In the genomic region with DNA sequence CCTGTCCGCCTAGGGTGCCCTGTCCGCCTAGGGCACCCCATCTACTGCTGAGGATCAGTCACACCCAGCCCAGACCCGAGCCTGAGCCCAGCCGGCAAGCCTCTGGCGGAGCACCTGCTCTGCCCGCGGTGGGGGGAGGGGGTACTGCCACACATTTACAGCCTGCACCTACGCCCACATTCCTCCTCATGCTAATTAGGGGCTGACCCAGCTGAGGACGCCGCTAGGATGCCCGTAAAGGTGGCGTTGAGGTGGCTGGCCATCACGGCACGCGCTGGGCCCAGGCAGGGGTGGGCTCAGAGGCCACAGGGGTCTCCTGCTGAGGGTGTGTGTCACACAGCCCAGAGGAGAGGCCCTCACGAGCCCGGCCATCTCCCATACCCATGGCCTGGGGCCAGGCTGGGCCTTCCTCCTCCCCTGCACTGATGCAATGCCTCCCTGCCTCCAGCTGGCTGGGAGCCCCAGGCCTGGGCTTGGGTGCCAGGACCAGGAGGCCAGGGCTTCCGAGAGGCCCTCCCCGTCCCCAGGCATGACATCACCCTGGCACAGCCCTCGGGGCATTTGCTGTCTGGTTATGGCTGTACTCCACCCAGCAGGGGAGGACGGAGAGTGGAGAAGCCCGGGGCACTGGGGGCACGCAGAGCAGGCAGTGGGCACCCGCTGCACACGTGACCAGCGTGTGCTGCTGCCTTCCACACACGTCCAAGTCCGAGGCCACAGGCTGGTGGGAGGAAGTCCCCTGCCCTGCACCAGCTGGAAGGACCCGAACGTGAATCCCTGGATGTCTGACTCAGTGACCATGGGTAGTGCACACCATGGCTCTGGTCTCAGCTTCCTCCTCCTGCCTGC, we compare ENCODE assay signal across 10 cellular contexts. TPM values are rescaled to one million over a fixed set of nuclear protein-coding genes. Genes with fewer than 3 reads are reported as not detected.
DNase-seq lines count a peak whose midpoint lies in the region; ATAC-seq, FAIRE-seq and TF ChIP-seq lines count a peak whose summit lies in the region.
"Had no signal": no experiment of that assay in that cellular context is flagged by ENCODE, and none has a peak within 500 bp of the region (broad histone marks: within the 10 kb centered on the region; RNA-seq: fewer than 3 reads in every experiment).

No MANE protein-coding gene starts in this region.

- peaks cover 3% of the 10 kb centered on the region for H3K27me3 Mint-ChIP-seq in astrocyte (ENCODE audit: low read depth, unreplicated experiment)

- peaks cover 5% of the 10 kb centered on the region for H3K79me2 ChIP-seq in astrocyte (ENCODE audit: insufficient read depth, low read length)

- ATAC-seq in HG03457 (IDR thresholded peaks at IDR 0.05; ENCODE audit: unreplicated experiment) (no peak), HG03135 (IDR thresholded peaks at IDR 0.05; ENCODE audit: unreplicated experiment) (no peak)

- H3K27me3 ChIP-seq in astrocyte (ENCODE audit: insufficient read depth, low read length), result no peaks in the 10 kb centered on the region
- H3K27me3 ChIP-seq in skeletal muscle tissue (ENCODE audit: control insufficient read depth in 3 of 3, insufficient read depth in 3 of 3, low read length in 3 of 3), result no peaks in the 10 kb centered on the region

- H4K20me1 ChIP-seq in astrocyte (ENCODE audit: insufficient read depth, low read length), result peaks cover 64% of the 10 kb centered on the region

- H3K9me3 Mint-ChIP-seq in astrocyte (ENCODE audit: unreplicated experiment), result no peaks in the 10 kb centered on the region

- H2AFZ ChIP-seq in astrocyte (ENCODE audit: low read depth, low read length), result no peak overlapping the region

- peak overlapping the region; percentile 34 for H3K4me2 ChIP-seq in astrocyte (ENCODE audit: low read length)
- H3K4me2 ChIP-seq: BLaER1 had no signal

- H3K9ac ChIP-seq in astrocyte (ENCODE audit: low read length) (peak overlapping the region; percentile 55), skeletal muscle tissue (ENCODE audit: low read depth in 1 of 3, low read length in 3 of 3) (peak overlapping the region in 2 of 3 donors; percentile 71 to 84)
- H3K9ac ChIP-seq: BLaER1 had no signal

- no peak overlapping the region for H3K27ac Mint-ChIP-seq in astrocyte (ENCODE audit: unreplicated experiment)

- DNase-seq in NCI-H1417 (lab: John Stamatoyannopoulos, UW) (peak in 2 of 3 experiments; percentile 74 to 86), NCI-H1417 treated with DMSO at 0.1 percent for 48 hours (lab: John Stamatoyannopoulos, UW) (no peak), astrocyte (ENCODE audit: low read depth) (peak; percentile 57), hippocampal formation (lab: John Stamatoyannopoulos, UW) (peak; percentile 90 to 91), NCI-H82 treated with DMSO at 0.1 percent for 48 hours (lab: John Stamatoyannopoulos, UW; ENCODE audit: unreplicated experiment) (no peak)

- no peak overlapping the region for H3K4me3 Mint-ChIP-seq in astrocyte (ENCODE audit: unreplicated experiment)

- FAIRE-seq in astrocyte (lab: Jason Lieb, UNC), result no peak

- no peak for TF ChIP-seq CTCF in astrocyte (IDR thresholded peaks at IDR 0.05; ENCODE audit: insufficient read depth, low read depth, low read length)

- no peaks in the 10 kb centered on the region for H3K9me3 ChIP-seq in astrocyte (ENCODE audit: insufficient read depth, low read depth, low read length)
- H3K9me3 ChIP-seq in skeletal muscle tissue (ENCODE audit: control insufficient read depth in 3 of 3, low read length in 3 of 3), result no peaks in the 10 kb centered on the region
- H3K9me3 ChIP-seq: BLaER1 had no signal

- peak overlapping the region; percentile 22 for H3K27ac ChIP-seq in astrocyte (ENCODE audit: low read depth, low read length)
- peak overlapping the region; percentile 89 for H3K27ac ChIP-seq in skeletal muscle tissue (ENCODE audit: low read depth, low read length)
- H3K27ac ChIP-seq: BLaER1 had no signal

- peaks cover 29% of the 10 kb centered on the region for H3K4me1 ChIP-seq in astrocyte (ENCODE audit: insufficient read depth, low read length)
- H3K4me1 ChIP-seq in skeletal muscle tissue (ENCODE audit: control insufficient read depth in 3 of 3, insufficient read depth in 3 of 3, low read length in 3 of 3), result peaks cover 17 to 54% (median 47%) of the 10 kb centered on the region in 3 donors

- H3K4me3 ChIP-seq in astrocyte (ENCODE audit: insufficient read depth, low read depth, low read length) (no peak overlapping the region), skeletal muscle tissue (ENCODE audit: low read length in 3 of 3) (peak overlapping the region in 2 of 3 donors; percentile 35 to 52)
- H3K4me3 ChIP-seq: BLaER1 had no signal

- peaks cover 6% of the 10 kb centered on the region for H3K36me3 Mint-ChIP-seq in astrocyte (ENCODE audit: low read depth, unreplicated experiment)

- H3K36me3 ChIP-seq in astrocyte (ENCODE audit: insufficient read depth, low read length) (no peaks in the 10 kb centered on the region), skeletal muscle tissue (ENCODE audit: control insufficient read depth in 3 of 3, insufficient read depth in 3 of 3, low read length in 3 of 3) (peaks cover 2 to 49% (median 16%) of the 10 kb centered on the region in 3 donors)

- H3K4me1 Mint-ChIP-seq in astrocyte (ENCODE audit: low read depth, unreplicated experiment), result peaks cover 3% of the 10 kb centered on the region

RNA-seq across cellular contexts. Expression of a gene that starts 12.7 kb away (rescaled TPM):
- 13.8 and 14.8 TPM in 2 replicates for total RNA-seq in astrocyte
- 0.52 TPM for total RNA-seq in skeletal muscle tissue

RNA-seq across cellular contexts. Expression of a gene that starts 25.8 kb away (rescaled TPM):
- not detected in 2 replicates for total RNA-seq in astrocyte
- not detected for total RNA-seq in skeletal muscle tissue
- total RNA-seq: lung microvascular endothelial cell had no signal

RNA-seq across cellular contexts. Expression of a gene that starts 38.8 kb away (rescaled TPM):
- total RNA-seq in astrocyte (not detected in 2 replicates), skeletal muscle tissue (not detected)
- total RNA-seq: lung microvascular endothelial cell had no signal

RNA-seq across cellular contexts. Expression of a gene that starts 48.9 kb away (rescaled TPM):
- total RNA-seq in astrocyte (not detected in 2 replicates), skeletal muscle tissue (not detected)
- total RNA-seq: lung microvascular endothelial cell had no signal

Comparison
In these comparisons a context has a peak if more than half of its experiments do, and no peak if none do; other contexts are left out.
1. DNase-seq: peak in NCI-H1417 (2 of 3), astrocyte (single experiment) and hippocampal formation (2 of 2); none in NCI-H1417 treated with DMSO at 0.1 percent for 48 hours (single experiment) and NCI-H82 treated with DMSO at 0.1 percent for 48 hours (single experiment).